ENCODE assay signal across 1 cellular context in genomic region chr18:55321268-55322175, GRCh38.
TF ChIP-seq lines count a peak whose summit lies in the region.

No MANE protein-coding gene starts in this region.

TF ChIP-seq in HEK293, 187 proteins besides CTCF, POLR2A, EP300 and RAD21 (continued from another document):
- peak; percentile 16 for TF ChIP-seq ZBTB26 (tag by site-specific recombination; optimal IDR thresholded peaks at IDR 0.05)
- 0 out of 2 replicates have a peak, but pooled peaks have one; percentile 28 for TF ChIP-seq GLIS2 (tag by site-specific recombination; IDR thresholded peaks at IDR 0.05)
- no peak for TF ChIP-seq ZNF449 (tag by site-specific recombination; IDR thresholded peaks at IDR 0.05)
- peak; percentile 44 for TF ChIP-seq ZBTB44 (tag by site-specific recombination; IDR thresholded peaks at IDR 0.05)
- TF ChIP-seq IKZF3 (tag by site-specific recombination; IDR thresholded peaks at IDR 0.05): peak; percentile 45; the same call in 1 of the 2 replicates
- 0 out of 2 replicates have a peak, but pooled peaks have one; percentile 10 for TF ChIP-seq ZNF549 (tag by site-specific recombination; IDR thresholded peaks at IDR 0.05)
- TF ChIP-seq TCF7L2 (IDR thresholded peaks at IDR 0.05; ENCODE audit: borderline replicate concordance, low read depth, low read length): peak; percentile 98
- TF ChIP-seq ZXDB (tag by site-specific recombination; IDR thresholded peaks at IDR 0.05): 0 out of 2 replicates have a peak, but pooled peaks have one; percentile 50
- 0 out of 2 replicates have a peak, but pooled peaks have one; percentile 10 for TF ChIP-seq SP7 (tag by site-specific recombination; IDR thresholded peaks at IDR 0.05)
- 0 out of 2 replicates have a peak, but pooled peaks have one; percentile 9 for TF ChIP-seq ZNF341 (tag by site-specific recombination; IDR thresholded peaks at IDR 0.05; ENCODE audit: low read depth)
- TF ChIP-seq ZNF639 (tag by site-specific recombination; IDR thresholded peaks at IDR 0.05): no peak; the same call in 1 of the 2 replicates
- TF ChIP-seq ZNF366 (tag by site-specific recombination; conservative IDR thresholded peaks at IDR 0.05): 0 out of 2 replicates have a peak, but pooled peaks have one; percentile 27
- peak; percentile 93 for TF ChIP-seq PRDM10 (tag by site-specific recombination; IDR thresholded peaks at IDR 0.05)
- peak; percentile 97 for TF ChIP-seq ZBTB20 (tag by site-specific recombination; IDR thresholded peaks at IDR 0.05)
- TF ChIP-seq ZSCAN30 (tag by site-specific recombination; IDR thresholded peaks at IDR 0.05): peak; percentile 81
- 0 out of 2 replicates have a peak, but pooled peaks have one; percentile 36 for TF ChIP-seq ZNF660 (tag by site-specific recombination; IDR thresholded peaks at IDR 0.05)
- peak; percentile 78 for TF ChIP-seq ZBTB17 (tag by site-specific recombination; IDR thresholded peaks at IDR 0.05)
- peak; percentile 61; the same call in 1 of the 2 replicates for TF ChIP-seq MYNN (tag by site-specific recombination; IDR thresholded peaks at IDR 0.05; ENCODE audit: borderline replicate concordance)
- 0 out of 2 replicates have a peak, but pooled peaks have one; percentile 20 for TF ChIP-seq ZNF692 (tag by site-specific recombination; IDR thresholded peaks at IDR 0.05)
- TF ChIP-seq PRDM1 (tag by site-specific recombination; IDR thresholded peaks at IDR 0.05): peak; percentile 57; the same call in 1 of the 2 replicates
- peak; percentile 26; the same call in 1 of the 2 replicates for TF ChIP-seq ZEB2 (tag by site-specific recombination; IDR thresholded peaks at IDR 0.05)
- TF ChIP-seq ZNF335 (tag by site-specific recombination; conservative IDR thresholded peaks at IDR 0.05): peak; percentile 94
